Comparison of ENCODE assay signal across 9 cellular contexts in the genomic region with DNA sequence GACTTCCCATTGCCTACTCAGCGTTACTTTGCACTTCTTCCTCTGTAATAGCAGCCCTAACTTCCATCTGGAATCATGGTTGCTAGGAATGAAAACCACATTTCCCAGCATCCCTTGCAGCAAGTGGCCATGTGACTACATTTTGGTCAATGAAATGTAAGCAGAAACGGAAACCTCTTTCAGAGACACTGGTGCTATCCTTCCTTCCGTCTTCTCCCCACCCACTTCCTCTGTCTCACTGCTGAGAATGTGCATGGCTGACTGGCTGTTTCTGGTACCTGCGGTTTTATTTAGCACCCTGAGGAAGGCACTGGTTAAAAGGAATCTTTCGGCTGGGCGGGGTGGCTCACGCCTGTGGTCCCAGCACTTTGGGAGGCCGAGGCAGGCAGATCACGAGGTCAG.
DNase-seq lines count a peak whose midpoint lies in the region; ATAC-seq, FAIRE-seq and TF ChIP-seq lines count a peak whose summit lies in the region.
"Had no signal": no experiment of that assay in that cellular context is flagged by ENCODE, and none has a peak within 500 bp of the region (broad histone marks: within the 10 kb centered on the region; RNA-seq: fewer than 3 reads in every experiment).

No MANE protein-coding gene starts in this region.

- H3K9me3 Mint-ChIP-seq in CD4-positive, alpha-beta memory T cell, result peaks cover 0 to 4% (median 0%) of the 10 kb centered on the region in 8 donors
- no peaks in the 10 kb centered on the region for H3K9me3 Mint-ChIP-seq in activated CD8-positive, alpha-beta memory T cell treated with anti-CD3 and anti-CD28 coated beads, Interleukin-2, amount 10 ng/mL, durations not matched to agents 7 days and 5 days (ENCODE audit: low read depth)

- POLR2A ChIA-PET in CD4-positive, alpha-beta memory T cell (lab: Charles Lee; ENCODE audit: partially characterized antibody), result interaction anchor here (0.9 to 17.6 kb wide), 4 partner anchors 14 to 131 kb away, joined by 3 to 270 read pairs (median 10); partner anchors contain the start of gene SCML4

- H3K27me3 ChIP-seq in CD4-positive, alpha-beta memory T cell (ENCODE audit: insufficient read depth, low read length), result no peaks in the 10 kb centered on the region
- no peaks in the 10 kb centered on the region for H3K27me3 ChIP-seq in iPS DF 6.9 (ENCODE audit: control insufficient read depth, insufficient read depth, low read length)

- H3K36me3 ChIP-seq in CD4-positive, alpha-beta memory T cell (ENCODE audit: insufficient read depth, low read length), result peaks cover 33% of the 10 kb centered on the region
- H3K36me3 ChIP-seq in iPS DF 6.9 (ENCODE audit: control insufficient read depth, insufficient read depth, low read length), result no peaks in the 10 kb centered on the region

- H3K27me3 Mint-ChIP-seq in CD4-positive, alpha-beta memory T cell, result no peaks in the 10 kb centered on the region
- no peaks in the 10 kb centered on the region for H3K27me3 Mint-ChIP-seq in activated CD8-positive, alpha-beta memory T cell treated with anti-CD3 and anti-CD28 coated beads, Interleukin-2, amount 10 ng/mL, durations not matched to agents 7 days and 5 days

- peaks cover 57 to 90% (median 75%) of the 10 kb centered on the region in 4 donors for H3K4me1 Mint-ChIP-seq in CD4-positive, alpha-beta memory T cell
- peaks cover 57% of the 10 kb centered on the region for H3K4me1 Mint-ChIP-seq in activated CD8-positive, alpha-beta memory T cell treated with anti-CD3 and anti-CD28 coated beads, Interleukin-2, amount 10 ng/mL, durations not matched to agents 7 days and 5 days

- no peak overlapping the region for H3K27ac ChIP-seq in CD4-positive, alpha-beta memory T cell (ENCODE audit: low read depth, low read length)
- no peak overlapping the region for H3K27ac ChIP-seq in iPS DF 6.9 (ENCODE audit: low read length)

- CTCF ChIA-PET in CD4-positive, alpha-beta memory T cell (lab: Charles Lee; ENCODE audit: partially characterized antibody), result interaction anchor here (0.7 to 5.7 kb wide), 6 partner anchors 12 to 150 kb away, joined by 3 to 43 read pairs (median 4); partner anchors contain the start of gene SCML4
- CTCF ChIA-PET in activated CD8-positive, alpha-beta memory T cell treated with anti-CD3 and anti-CD28 coated beads, Interleukin-2, amount 10 ng/mL, durations not matched to agents 7 days and 5 days (lab: Charles Lee), result interaction anchor here (0.6 to 1.5 kb wide), 2 partner anchors 10 to 38 kb away, joined by 3 read pairs; no protein-coding TSS in a partner anchor

- no CpG with 5 or more reads among the region's 9 CpGs for WGBS in iPS DF 6.9 (ENCODE audit: insufficient coverage, insufficient read length)

- H3K4me3 ChIP-seq in CD4-positive, alpha-beta memory T cell (ENCODE audit: low read length in 2 of 2), result no peak overlapping the region
- H3K4me3 ChIP-seq in iPS DF 6.9 (ENCODE audit: low read length), result no peak overlapping the region

- TF ChIP-seq CTCF in D721Med (IDR thresholded peaks at IDR 0.05; ENCODE audit: insufficient read depth, missing control alignments), result no peak

- ATAC-seq in GM21786 (IDR thresholded peaks at IDR 0.05; ENCODE audit: unreplicated experiment), result peak; percentile 66
- peak; percentile 86 for ATAC-seq in activated CD8-positive, alpha-beta memory T cell treated with anti-CD3 and anti-CD28 coated beads, Interleukin-2, amount 10 ng/mL, durations not matched to agents 7 days and 5 days

- H3K4me1 ChIP-seq in CD4-positive, alpha-beta memory T cell (ENCODE audit: insufficient read depth, low read length), result peaks cover 66% of the 10 kb centered on the region
- no peaks in the 10 kb centered on the region for H3K4me1 ChIP-seq in iPS DF 6.9 (ENCODE audit: control insufficient read depth, insufficient read depth, low read length)

- peak overlapping the region in 7 of 8 donors; percentile 40 to 78 (median 74) for H3K4me3 Mint-ChIP-seq in CD4-positive, alpha-beta memory T cell
- H3K4me3 Mint-ChIP-seq in activated CD8-positive, alpha-beta memory T cell treated with anti-CD3 and anti-CD28 coated beads, Interleukin-2, amount 10 ng/mL, durations not matched to agents 7 days and 5 days, result peak overlapping the region; percentile 25

- peaks cover 49 to 53% of the 10 kb centered on the region in 2 donors for H3K36me3 Mint-ChIP-seq in CD4-positive, alpha-beta memory T cell
- H3K36me3 Mint-ChIP-seq in activated CD8-positive, alpha-beta memory T cell treated with anti-CD3 and anti-CD28 coated beads, Interleukin-2, amount 10 ng/mL, durations not matched to agents 7 days and 5 days, result peaks cover 35% of the 10 kb centered on the region

- peak; percentile 83 to 92 (median 87) for DNase-seq in CD4-positive, alpha-beta memory T cell
- DNase-seq in NOMO-1 treated with dmso at 0.1 percent for 144 hours (lab: John Stamatoyannopoulos, UW; ENCODE audit: unreplicated experiment), result peak; percentile 65
- peak; percentile 91 for DNase-seq in activated CD8-positive, alpha-beta memory T cell treated with anti-CD3 and anti-CD28 coated beads, Interleukin-2, amount 10 ng/mL, durations not matched to agents 7 days and 5 days
- DNase-seq in iPS DF 6.9 (ENCODE audit: low read depth, low spot score), result peak; percentile 67
- peak; percentile 47 to 88 (median 76) for DNase-seq in stimulated activated naive CD4-positive, alpha-beta T cell (lab: John Stamatoyannopoulos, UW)
- DNase-seq in D721Med (ENCODE audit: insufficient read length, low spot score), result no peak
- no peak for DNase-seq in 8988T

- FAIRE-seq in D721Med (lab: Jason Lieb, UNC), result no peak
- FAIRE-seq: endothelial cell of umbilical vein had no signal

- H3K27ac Mint-ChIP-seq in CD4-positive, alpha-beta memory T cell, result peak overlapping the region; percentile 89 to 98 (median 94)
- peak overlapping the region; percentile 77 for H3K27ac Mint-ChIP-seq in activated CD8-positive, alpha-beta memory T cell treated with anti-CD3 and anti-CD28 coated beads, Interleukin-2, amount 10 ng/mL, durations not matched to agents 7 days and 5 days

- H3K9me3 ChIP-seq in CD4-positive, alpha-beta memory T cell (ENCODE audit: control insufficient read depth in 1 of 2, low read length in 2 of 2), result no peaks in the 10 kb centered on the region
- H3K9me3 ChIP-seq in iPS DF 6.9 (ENCODE audit: control insufficient read depth, insufficient read depth, low read length), result no peaks in the 10 kb centered on the region

- intact Hi-C loops in CD4-positive, alpha-beta memory T cell (cut with micrococcal nuclease), result loop anchor here (1.0 to 5.0 kb wide), 3 partner anchors 10 to 241 kb away; partner anchors contain the start of genes SCML4 and SEC63

Comparison
In these comparisons a context has a peak if more than half of its experiments do, and no peak if none do; other contexts are left out.
1. DNase-seq: peak in CD4-positive, alpha-beta memory T cell (5 of 5), NOMO-1 treated with dmso at 0.1 percent for 144 hours (single experiment), activated CD8-positive, alpha-beta memory T cell treated with anti-CD3 and anti-CD28 coated beads, Interleukin-2, amount 10 ng/mL, durations not matched to agents 7 days and 5 days (single experiment), iPS DF 6.9 (single experiment) and stimulated activated naive CD4-positive, alpha-beta T cell (6 of 6); none in D721Med (single experiment) and 8988T (single experiment).